Comparison of ENCODE assay signal across 11 cellular contexts in genomic region chr5:1709186-1709803, GRCh38.
DNase-seq lines count a peak whose midpoint lies in the region; ATAC-seq and TF ChIP-seq lines count a peak whose summit lies in the region.
"Had no signal": no experiment of that assay in that cellular context is flagged by ENCODE, and none has a peak within 500 bp of the region (broad histone marks: within the 10 kb centered on the region; RNA-seq: fewer than 3 reads in every experiment).

No MANE protein-coding gene starts in this region.

- no peaks in the 10 kb centered on the region for H3K36me3 ChIP-seq in effector memory CD4-positive, alpha-beta T cell (ENCODE audit: control insufficient read depth, insufficient read depth, low read length)
- H3K36me3 ChIP-seq: uterus had no signal

- no peaks in the 10 kb centered on the region for H3K27me3 Mint-ChIP-seq in activated naive CD4-positive, alpha-beta T cell treated with anti-CD3 and anti-CD28 coated beads, Interleukin-2, amount 10 ng/mL, durations not matched to agents 7 days and 5 days
- peaks cover 2% of the 10 kb centered on the region for H3K27me3 Mint-ChIP-seq in activated naive CD8-positive, alpha-beta T cell
- H3K27me3 Mint-ChIP-seq in type B pancreatic cell = peaks cover 6% of the 10 kb centered on the region

- H3K9me3 ChIP-seq in effector memory CD4-positive, alpha-beta T cell (ENCODE audit: control insufficient read depth, low read length) = no peaks in the 10 kb centered on the region
- H3K9me3 ChIP-seq: uterus had no signal

- in situ Hi-C loops in GM13977 (cut with MboI; ENCODE audit: low pct_unique_long_range_greater_than_20kb, low sequenced_read_pairs, unreplicated experiment) = no loop called here

- H3K27ac Mint-ChIP-seq in activated naive CD4-positive, alpha-beta T cell treated with anti-CD3 and anti-CD28 coated beads, Interleukin-2, amount 10 ng/mL, durations not matched to agents 7 days and 5 days = peak overlapping the region; percentile 84
- H3K27ac Mint-ChIP-seq in activated naive CD8-positive, alpha-beta T cell = no peak overlapping the region
- peak overlapping the region; percentile 51 for H3K27ac Mint-ChIP-seq in type B pancreatic cell
- H3K27ac Mint-ChIP-seq: effector memory CD8-positive, alpha-beta T cell had no signal

- H3K27ac ChIP-seq in effector memory CD4-positive, alpha-beta T cell (ENCODE audit: insufficient read depth, low read length, poor library complexity, severe bottlenecking) = no peak overlapping the region
- H3K27ac ChIP-seq: uterus had no signal

- DNase-seq in activated naive CD4-positive, alpha-beta T cell treated with anti-CD3 and anti-CD28 coated beads, Interleukin-2, amount 10 ng/mL, durations not matched to agents 7 days and 5 days = no peak
- no peak for DNase-seq in activated naive CD4-positive, alpha-beta T cell treated with anti-CD3 and anti-CD28 coated beads, Interleukin-2, amount 50 U/mL, for 16 hours
- DNase-seq in left kidney (ENCODE audit: low read depth, low spot score) = peak; percentile 89
- no peak for DNase-seq in type B pancreatic cell (ENCODE audit: extremely low spot score, unreplicated experiment)
- no peak for DNase-seq in effector memory CD4-positive, alpha-beta T cell
- no peak for DNase-seq in GM13977 (ENCODE audit: low spot score)
- DNase-seq: effector memory CD8-positive, alpha-beta T cell; NCI-H2171; uterus had no signal

- no peaks in the 10 kb centered on the region for H3K27me3 ChIP-seq in effector memory CD4-positive, alpha-beta T cell (replicated peaks; ENCODE audit: control insufficient read depth, insufficient read depth, low read length, poor library complexity, severe bottlenecking)
- H3K27me3 ChIP-seq: uterus had no signal

- no peaks in the 10 kb centered on the region for H3K9me3 Mint-ChIP-seq in activated naive CD4-positive, alpha-beta T cell treated with anti-CD3 and anti-CD28 coated beads, Interleukin-2, amount 10 ng/mL, durations not matched to agents 7 days and 5 days
- H3K9me3 Mint-ChIP-seq in activated naive CD8-positive, alpha-beta T cell (ENCODE audit: low read depth) = no peaks in the 10 kb centered on the region
- H3K9me3 Mint-ChIP-seq in type B pancreatic cell = peaks cover 3% of the 10 kb centered on the region
- H3K9me3 Mint-ChIP-seq: effector memory CD8-positive, alpha-beta T cell had no signal

- CTCF ChIA-PET in activated naive CD4-positive, alpha-beta T cell treated with anti-CD3 and anti-CD28 coated beads, Interleukin-2, amount 10 ng/mL, durations not matched to agents 7 days and 5 days (lab: Charles Lee) = no interaction called here

- no peak for ATAC-seq in HG02678 (IDR thresholded peaks at IDR 0.05; ENCODE audit: unreplicated experiment)
- ATAC-seq: effector memory CD8-positive, alpha-beta T cell had no signal

- H3K36me3 Mint-ChIP-seq in activated naive CD4-positive, alpha-beta T cell treated with anti-CD3 and anti-CD28 coated beads, Interleukin-2, amount 10 ng/mL, durations not matched to agents 7 days and 5 days = no peaks in the 10 kb centered on the region
- no peaks in the 10 kb centered on the region for H3K36me3 Mint-ChIP-seq in activated naive CD8-positive, alpha-beta T cell
- no peaks in the 10 kb centered on the region for H3K36me3 Mint-ChIP-seq in type B pancreatic cell

- no peak overlapping the region for H3K4me3 ChIP-seq in effector memory CD4-positive, alpha-beta T cell (ENCODE audit: insufficient read depth, low read depth, low read length, poor library complexity, severe bottlenecking)
- H3K4me3 ChIP-seq: uterus had no signal

- no peaks in the 10 kb centered on the region for H3K4me1 ChIP-seq in effector memory CD4-positive, alpha-beta T cell (ENCODE audit: control insufficient read depth, insufficient read depth, low read length, poor library complexity, severe bottlenecking)
- H3K4me1 ChIP-seq: uterus had no signal

- H3K4me3 Mint-ChIP-seq in activated naive CD4-positive, alpha-beta T cell treated with anti-CD3 and anti-CD28 coated beads, Interleukin-2, amount 10 ng/mL, durations not matched to agents 7 days and 5 days = peak overlapping the region; percentile 76
- peak overlapping the region; percentile 72 for H3K4me3 Mint-ChIP-seq in activated naive CD8-positive, alpha-beta T cell
- peak overlapping the region; percentile 74 for H3K4me3 Mint-ChIP-seq in type B pancreatic cell
- H3K4me3 Mint-ChIP-seq: effector memory CD8-positive, alpha-beta T cell had no signal

- H3K4me1 Mint-ChIP-seq in activated naive CD4-positive, alpha-beta T cell treated with anti-CD3 and anti-CD28 coated beads, Interleukin-2, amount 10 ng/mL, durations not matched to agents 7 days and 5 days = peaks cover 15% of the 10 kb centered on the region
- peaks cover 11% of the 10 kb centered on the region for H3K4me1 Mint-ChIP-seq in activated naive CD8-positive, alpha-beta T cell (ENCODE audit: low read depth)
- H3K4me1 Mint-ChIP-seq in type B pancreatic cell (ENCODE audit: unreplicated experiment) = peaks cover 16% of the 10 kb centered on the region

- no peak for TF ChIP-seq CTCF in type B pancreatic cell (conservative IDR thresholded peaks at IDR 0.05)
- TF ChIP-seq CTCF in GM13977 (IDR thresholded peaks at IDR 0.05; ENCODE audit: extremely low read depth, insufficient read depth, missing control alignments) = no peak
